Comparison of ENCODE assay signal across 12 cellular contexts in genomic region chr20:35319206-35320197, GRCh38. TPM values are rescaled to one million over a fixed set of nuclear protein-coding genes. Genes with fewer than 3 reads are reported as not detected.
DNase-seq lines count a peak whose midpoint lies in the region; ATAC-seq and TF ChIP-seq lines count a peak whose summit lies in the region.
"Had no signal": no experiment of that assay in that cellular context is flagged by ENCODE, and none has a peak within 500 bp of the region (broad histone marks: within the 10 kb centered on the region; RNA-seq: fewer than 3 reads in every experiment).

No MANE protein-coding gene starts in this region.

- H3K36me3 ChIP-seq in cardiac muscle cell (no peaks in the 10 kb centered on the region), right atrium auricular region (no peaks in the 10 kb centered on the region), H7 (replicated peaks; ENCODE audit: control insufficient read depth, insufficient read depth, low read length) (no peaks in the 10 kb centered on the region)

- ATAC-seq in activated T-helper 17 cell treated with anti-CD3 and anti-CD28 coated beads, Interleukin-2, amount 50 U/mL, for 72 hours (replicated peaks): no peak
- no peak for ATAC-seq in GM21360 (IDR thresholded peaks at IDR 0.05; ENCODE audit: unreplicated experiment)
- no peak for ATAC-seq in GM18511 (IDR thresholded peaks at IDR 0.05; ENCODE audit: unreplicated experiment)

- H3K36me3 Mint-ChIP-seq in activated T-helper 17 cell treated with anti-CD3 and anti-CD28 coated beads, Interleukin-2, amount 50 U/mL, for 72 hours (ENCODE audit: low read depth): peaks cover 9% of the 10 kb centered on the region

- TF ChIP-seq CTCF in cardiac muscle cell (IDR thresholded peaks at IDR 0.05; ENCODE audit: low read depth, low read length): no peak
- TF ChIP-seq CTCF in right atrium auricular region (IDR thresholded peaks at IDR 0.05): no peak

- H3K27me3 Mint-ChIP-seq in activated T-helper 17 cell treated with anti-CD3 and anti-CD28 coated beads, Interleukin-2, amount 50 U/mL, for 72 hours: no peaks in the 10 kb centered on the region

- H3K9me3 Mint-ChIP-seq in activated T-helper 17 cell treated with anti-CD3 and anti-CD28 coated beads, Interleukin-2, amount 50 U/mL, for 72 hours: no peaks in the 10 kb centered on the region

- H3K4me3 Mint-ChIP-seq in activated T-helper 17 cell treated with anti-CD3 and anti-CD28 coated beads, Interleukin-2, amount 50 U/mL, for 72 hours: no peak overlapping the region

- peaks cover 16% of the 10 kb centered on the region for H3K4me1 Mint-ChIP-seq in activated T-helper 17 cell treated with anti-CD3 and anti-CD28 coated beads, Interleukin-2, amount 50 U/mL, for 72 hours

- no peaks in the 10 kb centered on the region for H3K9me3 ChIP-seq in cardiac muscle cell (ENCODE audit: low read depth)
- no peaks in the 10 kb centered on the region for H3K9me3 ChIP-seq in right atrium auricular region
- H3K9me3 ChIP-seq: BLaER1 treated with 17β-estradiol and CSF1 and Interleukin-3, amounts not matched to agents 10 nM and 100 nM; esophagus muscularis mucosa had no signal

- H3K27me3 ChIP-seq in cardiac muscle cell (no peaks in the 10 kb centered on the region), right atrium auricular region (no peaks in the 10 kb centered on the region), H7 (ENCODE audit: control insufficient read depth, insufficient read depth, low read length) (no peaks in the 10 kb centered on the region)
- H3K27me3 ChIP-seq: BLaER1 treated with 17β-estradiol and CSF1 and Interleukin-3, amounts not matched to agents 10 nM and 100 nM; esophagus muscularis mucosa had no signal

- peak overlapping the region; percentile 15 for H3K27ac Mint-ChIP-seq in activated T-helper 17 cell treated with anti-CD3 and anti-CD28 coated beads, Interleukin-2, amount 50 U/mL, for 72 hours

- peak overlapping the region; percentile 37 for H3K27ac ChIP-seq in cardiac muscle cell
- H3K27ac ChIP-seq in right atrium auricular region: no peak overlapping the region
- H3K27ac ChIP-seq: BLaER1 treated with 17β-estradiol and CSF1 and Interleukin-3, amounts not matched to agents 10 nM and 100 nM; esophagus muscularis mucosa had no signal

- no peaks in the 10 kb centered on the region for H3K4me1 ChIP-seq in cardiac muscle cell (ENCODE audit: low read depth)
- H3K4me1 ChIP-seq in right atrium auricular region: peaks cover 0 to 11% of the 10 kb centered on the region in 2 donors

- DNase-seq in cardiac muscle cell (ENCODE audit: low read depth in 1 of 2, low spot score in 1 of 2) (no peak), right atrium auricular region (ENCODE audit: low spot score) (no peak), kidney glomerular epithelial cell (lab: John Stamatoyannopoulos, UW) (peak; percentile 89), DMS79 treated with DMSO at 0.1 percent for 48 hours (lab: John Stamatoyannopoulos, UW) (no peak), H7 (no peak)
- DNase-seq: activated CD8-positive, alpha-beta memory T cell treated with anti-CD3 and anti-CD28 coated beads, Interleukin-2, amount 50 U/mL, for 4 hours had no signal

- H3K4me3 ChIP-seq in cardiac muscle cell (no peak overlapping the region), right atrium auricular region (no peak overlapping the region), H7 (ENCODE audit: insufficient read depth, low read depth, low read length) (no peak overlapping the region)
- H3K4me3 ChIP-seq: BLaER1 treated with 17β-estradiol and CSF1 and Interleukin-3, amounts not matched to agents 10 nM and 100 nM; esophagus muscularis mucosa had no signal

RNA-seq across cellular contexts. Expression of gene FAM83C, which starts 27.3 kb away (rescaled TPM):
- total RNA-seq in cardiac muscle cell (0.49 TPM in 1 of 2 replicates, not detected in the other), right atrium auricular region (not detected)
- not detected in 2 replicates for polyA plus RNA-seq in cardiac muscle cell
- not detected for total RNA-seq in activated T-helper 17 cell treated with anti-CD3 and anti-CD28 coated beads, Interleukin-2, amount 50 U/mL, for 72 hours
- not detected in 2 replicates for total RNA-seq in H7 (2014; rRNA removed; shearing (Covaris generic))
- total RNA-seq: esophagus muscularis mucosa had no signal
- polyA plus RNA-seq: neural cell had no signal

RNA-seq across cellular contexts. Expression of gene EIF6, which starts 34.9 kb away (rescaled TPM):
- total RNA-seq in cardiac muscle cell (80.4 and 129 TPM in 2 replicates), right atrium auricular region (10 to 100 TPM; 23.0 to 44.3 TPM)
- polyA plus RNA-seq in cardiac muscle cell: 186 and 203 TPM in 2 replicates
- total RNA-seq in activated T-helper 17 cell treated with anti-CD3 and anti-CD28 coated beads, Interleukin-2, amount 50 U/mL, for 72 hours: 100 to 1,000 TPM in 1 of 2 donors, 10 to 100 TPM in 1; 82.7 to 146 TPM
- total RNA-seq in H7 (2014; rRNA removed; shearing (Covaris generic)): 212 and 246 TPM in 2 replicates

RNA-seq across cellular contexts. Expression of gene MMP24OS, which starts 41.6 kb away (rescaled TPM):
- total RNA-seq in cardiac muscle cell (29.4 and 34.9 TPM in 2 replicates), right atrium auricular region (10 to 100 TPM; 11.9 to 24.2 TPM)
- 42.5 and 61.4 TPM in 2 replicates for polyA plus RNA-seq in cardiac muscle cell
- total RNA-seq in activated T-helper 17 cell treated with anti-CD3 and anti-CD28 coated beads, Interleukin-2, amount 50 U/mL, for 72 hours: 100 to 1,000 TPM in 1 of 2 donors, 10 to 100 TPM in 1; 38.3 to 104 TPM
- total RNA-seq in H7 (2014; rRNA removed; shearing (Covaris generic)): 7.4 and 16.7 TPM in 2 replicates
